Comparison of ENCODE assay signal across 1 cellular context in the genomic region with DNA sequence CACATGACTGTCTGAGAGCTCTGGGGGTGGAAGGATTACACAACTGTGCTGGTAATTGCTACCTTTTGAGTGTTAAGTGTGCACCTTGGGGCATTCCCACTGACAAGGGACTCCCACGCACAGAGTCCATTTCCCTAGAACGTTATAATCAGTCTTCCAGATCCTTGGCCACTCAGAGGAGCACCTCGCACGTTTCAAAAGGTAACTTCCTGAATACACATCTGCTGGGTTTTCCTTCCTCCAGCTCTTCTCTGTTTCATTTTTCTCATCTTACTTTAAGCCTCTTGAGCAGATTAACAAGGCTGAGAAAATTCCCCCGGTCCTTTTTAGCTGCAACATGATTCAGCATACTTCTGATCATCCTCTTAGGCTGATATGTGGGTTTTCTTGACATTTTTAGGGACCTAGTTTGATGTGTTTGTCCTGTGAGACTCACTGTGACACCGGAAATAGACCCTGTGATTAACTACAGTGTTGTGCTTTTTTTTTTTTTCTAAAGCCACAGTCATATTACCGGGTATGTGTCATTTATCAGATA.
TF ChIP-seq lines count a peak whose summit lies in the region.

No MANE protein-coding gene starts in this region.

TF ChIP-seq in K562, 482 proteins besides CTCF, POLR2A, EP300 and RAD21 (continued from another document):
- TF ChIP-seq, protein P1, sequence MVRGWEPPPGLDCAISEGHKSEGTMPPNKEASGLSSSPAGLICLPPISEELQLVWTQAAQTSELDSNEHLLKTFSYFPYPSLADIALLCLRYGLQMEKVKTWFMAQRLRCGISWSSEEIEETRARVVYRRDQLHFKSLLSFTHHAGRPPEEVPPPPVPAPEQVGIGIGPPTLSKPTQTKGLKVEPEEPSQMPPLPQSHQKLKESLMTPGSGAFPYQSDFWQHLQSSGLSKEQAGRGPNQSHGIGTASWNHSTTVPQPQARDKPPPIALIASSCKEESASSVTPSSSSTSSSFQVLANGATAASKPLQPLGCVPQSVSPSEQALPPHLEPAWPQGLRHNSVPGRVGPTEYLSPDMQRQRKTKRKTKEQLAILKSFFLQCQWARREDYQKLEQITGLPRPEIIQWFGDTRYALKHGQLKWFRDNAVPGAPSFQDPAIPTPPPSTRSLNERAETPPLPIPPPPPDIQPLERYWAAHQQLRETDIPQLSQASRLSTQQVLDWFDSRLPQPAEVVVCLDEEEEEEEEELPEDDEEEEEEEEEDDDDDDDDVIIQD (CRISPR knock-in tag; IDR thresholded peaks at IDR 0.05): no peak
- TF ChIP-seq, protein P2, sequence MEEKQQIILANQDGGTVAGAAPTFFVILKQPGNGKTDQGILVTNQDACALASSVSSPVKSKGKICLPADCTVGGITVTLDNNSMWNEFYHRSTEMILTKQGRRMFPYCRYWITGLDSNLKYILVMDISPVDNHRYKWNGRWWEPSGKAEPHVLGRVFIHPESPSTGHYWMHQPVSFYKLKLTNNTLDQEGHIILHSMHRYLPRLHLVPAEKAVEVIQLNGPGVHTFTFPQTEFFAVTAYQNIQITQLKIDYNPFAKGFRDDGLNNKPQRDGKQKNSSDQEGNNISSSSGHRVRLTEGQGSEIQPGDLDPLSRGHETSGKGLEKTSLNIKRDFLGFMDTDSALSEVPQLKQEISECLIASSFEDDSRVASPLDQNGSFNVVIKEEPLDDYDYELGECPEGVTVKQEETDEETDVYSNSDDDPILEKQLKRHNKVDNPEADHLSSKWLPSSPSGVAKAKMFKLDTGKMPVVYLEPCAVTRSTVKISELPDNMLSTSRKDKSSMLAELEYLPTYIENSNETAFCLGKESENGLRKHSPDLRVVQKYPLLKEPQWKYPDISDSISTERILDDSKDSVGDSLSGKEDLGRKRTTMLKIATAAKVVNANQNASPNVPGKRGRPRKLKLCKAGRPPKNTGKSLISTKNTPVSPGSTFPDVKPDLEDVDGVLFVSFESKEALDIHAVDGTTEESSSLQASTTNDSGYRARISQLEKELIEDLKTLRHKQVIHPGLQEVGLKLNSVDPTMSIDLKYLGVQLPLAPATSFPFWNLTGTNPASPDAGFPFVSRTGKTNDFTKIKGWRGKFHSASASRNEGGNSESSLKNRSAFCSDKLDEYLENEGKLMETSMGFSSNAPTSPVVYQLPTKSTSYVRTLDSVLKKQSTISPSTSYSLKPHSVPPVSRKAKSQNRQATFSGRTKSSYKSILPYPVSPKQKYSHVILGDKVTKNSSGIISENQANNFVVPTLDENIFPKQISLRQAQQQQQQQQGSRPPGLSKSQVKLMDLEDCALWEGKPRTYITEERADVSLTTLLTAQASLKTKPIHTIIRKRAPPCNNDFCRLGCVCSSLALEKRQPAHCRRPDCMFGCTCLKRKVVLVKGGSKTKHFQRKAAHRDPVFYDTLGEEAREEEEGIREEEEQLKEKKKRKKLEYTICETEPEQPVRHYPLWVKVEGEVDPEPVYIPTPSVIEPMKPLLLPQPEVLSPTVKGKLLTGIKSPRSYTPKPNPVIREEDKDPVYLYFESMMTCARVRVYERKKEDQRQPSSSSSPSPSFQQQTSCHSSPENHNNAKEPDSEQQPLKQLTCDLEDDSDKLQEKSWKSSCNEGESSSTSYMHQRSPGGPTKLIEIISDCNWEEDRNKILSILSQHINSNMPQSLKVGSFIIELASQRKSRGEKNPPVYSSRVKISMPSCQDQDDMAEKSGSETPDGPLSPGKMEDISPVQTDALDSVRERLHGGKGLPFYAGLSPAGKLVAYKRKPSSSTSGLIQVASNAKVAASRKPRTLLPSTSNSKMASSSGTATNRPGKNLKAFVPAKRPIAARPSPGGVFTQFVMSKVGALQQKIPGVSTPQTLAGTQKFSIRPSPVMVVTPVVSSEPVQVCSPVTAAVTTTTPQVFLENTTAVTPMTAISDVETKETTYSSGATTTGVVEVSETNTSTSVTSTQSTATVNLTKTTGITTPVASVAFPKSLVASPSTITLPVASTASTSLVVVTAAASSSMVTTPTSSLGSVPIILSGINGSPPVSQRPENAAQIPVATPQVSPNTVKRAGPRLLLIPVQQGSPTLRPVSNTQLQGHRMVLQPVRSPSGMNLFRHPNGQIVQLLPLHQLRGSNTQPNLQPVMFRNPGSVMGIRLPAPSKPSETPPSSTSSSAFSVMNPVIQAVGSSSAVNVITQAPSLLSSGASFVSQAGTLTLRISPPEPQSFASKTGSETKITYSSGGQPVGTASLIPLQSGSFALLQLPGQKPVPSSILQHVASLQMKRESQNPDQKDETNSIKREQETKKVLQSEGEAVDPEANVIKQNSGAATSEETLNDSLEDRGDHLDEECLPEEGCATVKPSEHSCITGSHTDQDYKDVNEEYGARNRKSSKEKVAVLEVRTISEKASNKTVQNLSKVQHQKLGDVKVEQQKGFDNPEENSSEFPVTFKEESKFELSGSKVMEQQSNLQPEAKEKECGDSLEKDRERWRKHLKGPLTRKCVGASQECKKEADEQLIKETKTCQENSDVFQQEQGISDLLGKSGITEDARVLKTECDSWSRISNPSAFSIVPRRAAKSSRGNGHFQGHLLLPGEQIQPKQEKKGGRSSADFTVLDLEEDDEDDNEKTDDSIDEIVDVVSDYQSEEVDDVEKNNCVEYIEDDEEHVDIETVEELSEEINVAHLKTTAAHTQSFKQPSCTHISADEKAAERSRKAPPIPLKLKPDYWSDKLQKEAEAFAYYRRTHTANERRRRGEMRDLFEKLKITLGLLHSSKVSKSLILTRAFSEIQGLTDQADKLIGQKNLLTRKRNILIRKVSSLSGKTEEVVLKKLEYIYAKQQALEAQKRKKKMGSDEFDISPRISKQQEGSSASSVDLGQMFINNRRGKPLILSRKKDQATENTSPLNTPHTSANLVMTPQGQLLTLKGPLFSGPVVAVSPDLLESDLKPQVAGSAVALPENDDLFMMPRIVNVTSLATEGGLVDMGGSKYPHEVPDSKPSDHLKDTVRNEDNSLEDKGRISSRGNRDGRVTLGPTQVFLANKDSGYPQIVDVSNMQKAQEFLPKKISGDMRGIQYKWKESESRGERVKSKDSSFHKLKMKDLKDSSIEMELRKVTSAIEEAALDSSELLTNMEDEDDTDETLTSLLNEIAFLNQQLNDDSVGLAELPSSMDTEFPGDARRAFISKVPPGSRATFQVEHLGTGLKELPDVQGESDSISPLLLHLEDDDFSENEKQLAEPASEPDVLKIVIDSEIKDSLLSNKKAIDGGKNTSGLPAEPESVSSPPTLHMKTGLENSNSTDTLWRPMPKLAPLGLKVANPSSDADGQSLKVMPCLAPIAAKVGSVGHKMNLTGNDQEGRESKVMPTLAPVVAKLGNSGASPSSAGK (IDR thresholded peaks at IDR 0.05): no peak
- no peak for TF ChIP-seq SMARCE1 (IDR thresholded peaks at IDR 0.05)
- peak; percentile 64 for TF ChIP-seq GABPA (tag; conservative IDR thresholded peaks at IDR 0.05; ENCODE audit: low read depth)
- no peak for TF ChIP-seq NCOA1 (IDR thresholded peaks at IDR 0.05; ENCODE audit: low read depth)
- no peak for TF ChIP-seq ZNF77 (CRISPR knock-in tag; IDR thresholded peaks at IDR 0.05)
- TF ChIP-seq, protein P3, sequence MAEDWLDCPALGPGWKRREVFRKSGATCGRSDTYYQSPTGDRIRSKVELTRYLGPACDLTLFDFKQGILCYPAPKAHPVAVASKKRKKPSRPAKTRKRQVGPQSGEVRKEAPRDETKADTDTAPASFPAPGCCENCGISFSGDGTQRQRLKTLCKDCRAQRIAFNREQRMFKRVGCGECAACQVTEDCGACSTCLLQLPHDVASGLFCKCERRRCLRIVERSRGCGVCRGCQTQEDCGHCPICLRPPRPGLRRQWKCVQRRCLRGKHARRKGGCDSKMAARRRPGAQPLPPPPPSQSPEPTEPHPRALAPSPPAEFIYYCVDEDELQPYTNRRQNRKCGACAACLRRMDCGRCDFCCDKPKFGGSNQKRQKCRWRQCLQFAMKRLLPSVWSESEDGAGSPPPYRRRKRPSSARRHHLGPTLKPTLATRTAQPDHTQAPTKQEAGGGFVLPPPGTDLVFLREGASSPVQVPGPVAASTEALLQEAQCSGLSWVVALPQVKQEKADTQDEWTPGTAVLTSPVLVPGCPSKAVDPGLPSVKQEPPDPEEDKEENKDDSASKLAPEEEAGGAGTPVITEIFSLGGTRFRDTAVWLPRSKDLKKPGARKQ (CRISPR knock-in tag; IDR thresholded peaks at IDR 0.05): no peak
- TF ChIP-seq, protein P4, sequence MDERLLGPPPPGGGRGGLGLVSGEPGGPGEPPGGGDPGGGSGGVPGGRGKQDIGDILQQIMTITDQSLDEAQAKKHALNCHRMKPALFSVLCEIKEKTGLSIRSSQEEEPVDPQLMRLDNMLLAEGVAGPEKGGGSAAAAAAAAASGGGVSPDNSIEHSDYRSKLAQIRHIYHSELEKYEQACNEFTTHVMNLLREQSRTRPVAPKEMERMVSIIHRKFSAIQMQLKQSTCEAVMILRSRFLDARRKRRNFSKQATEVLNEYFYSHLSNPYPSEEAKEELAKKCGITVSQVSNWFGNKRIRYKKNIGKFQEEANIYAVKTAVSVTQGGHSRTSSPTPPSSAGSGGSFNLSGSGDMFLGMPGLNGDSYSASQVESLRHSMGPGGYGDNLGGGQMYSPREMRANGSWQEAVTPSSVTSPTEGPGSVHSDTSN (CRISPR knock-in tag; IDR thresholded peaks at IDR 0.05; ENCODE audit: low read depth): no peak
- TF ChIP-seq, protein P4 (tag; conservative IDR thresholded peaks at IDR 0.05; ENCODE audit: low read depth): peak; percentile 45
- TF ChIP-seq RAD51 (IDR thresholded peaks at IDR 0.05; ENCODE audit: borderline replicate concordance, low read depth): no peak
- TF ChIP-seq, protein P5, sequence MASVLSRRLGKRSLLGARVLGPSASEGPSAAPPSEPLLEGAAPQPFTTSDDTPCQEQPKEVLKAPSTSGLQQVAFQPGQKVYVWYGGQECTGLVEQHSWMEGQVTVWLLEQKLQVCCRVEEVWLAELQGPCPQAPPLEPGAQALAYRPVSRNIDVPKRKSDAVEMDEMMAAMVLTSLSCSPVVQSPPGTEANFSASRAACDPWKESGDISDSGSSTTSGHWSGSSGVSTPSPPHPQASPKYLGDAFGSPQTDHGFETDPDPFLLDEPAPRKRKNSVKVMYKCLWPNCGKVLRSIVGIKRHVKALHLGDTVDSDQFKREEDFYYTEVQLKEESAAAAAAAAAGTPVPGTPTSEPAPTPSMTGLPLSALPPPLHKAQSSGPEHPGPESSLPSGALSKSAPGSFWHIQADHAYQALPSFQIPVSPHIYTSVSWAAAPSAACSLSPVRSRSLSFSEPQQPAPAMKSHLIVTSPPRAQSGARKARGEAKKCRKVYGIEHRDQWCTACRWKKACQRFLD (CRISPR knock-in tag; IDR thresholded peaks at IDR 0.05): no peak
- no peak for TF ChIP-seq ZNF165 (CRISPR knock-in tag; IDR thresholded peaks at IDR 0.05; ENCODE audit: borderline replicate concordance)
- no peak for TF ChIP-seq RFX7 (CRISPR knock-in tag; IDR thresholded peaks at IDR 0.05)
- no peak for TF ChIP-seq OTX1 (CRISPR knock-in tag; IDR thresholded peaks at IDR 0.05)
